Comparison of ENCODE assay signal across 8 cellular contexts in genomic region chr16:31072540-31073072, GRCh38. TPM values are rescaled to one million over a fixed set of nuclear protein-coding genes. Genes with fewer than 3 reads are reported as not detected.
A peak's percentile ranks its signal among the peaks of the same experiment; 100 is the strongest.
DNase-seq lines count a peak whose midpoint lies in the region; ATAC-seq and TF ChIP-seq lines count a peak whose summit lies in the region.

No MANE protein-coding gene starts in this region.

- TF ChIP-seq EP300 in sigmoid colon (IDR thresholded peaks at IDR 0.05) = no peak

- WGBS in sigmoid colon, 2 donors = 1 to 6% methylated on average over 20 of the region's 20 CpGs

- DNase-seq in NCI-H510A treated with DMSO at 0.1 percent for 48 hours (lab: John Stamatoyannopoulos, UW) (peak; percentile 50), NCI-H510A (lab: John Stamatoyannopoulos, UW) (no peak), right atrium auricular region (ENCODE audit: low spot score) (no peak), sigmoid colon (peak; percentile 61)
- peak; percentile 69 for DNase-seq in activated effector memory CD4-positive, alpha-beta T cell treated with anti-CD3 and anti-CD28 coated beads, Interleukin-2, amount 50 U/mL, for 16 hours

- peaks cover 21% of the 10 kb centered on the region for H3K36me3 ChIP-seq in KOPT-K1 (ENCODE audit: insufficient read depth, low read length)
- peaks cover 13% of the 10 kb centered on the region for H3K36me3 ChIP-seq in right atrium auricular region
- H3K36me3 ChIP-seq in sigmoid colon = peaks cover 11 to 16% (median 14%) of the 10 kb centered on the region in 4 donors

- H3K27me3 ChIP-seq in right atrium auricular region = no peaks in the 10 kb centered on the region
- H3K27me3 ChIP-seq in sigmoid colon = no peaks in the 10 kb centered on the region

- TF ChIP-seq POLR2A in sigmoid colon (IDR thresholded peaks at IDR 0.05) = no peak

- H3K4me3 ChIP-seq in right atrium auricular region = peak overlapping the region; percentile 96 to 98
- H3K4me3 ChIP-seq in sigmoid colon = peak overlapping the region; percentile 91 to 99 (median 97)

- no peaks in the 10 kb centered on the region for H3K9me3 ChIP-seq in KOPT-K1 (ENCODE audit: insufficient read depth, low read length, poor library complexity, severe bottlenecking)
- H3K9me3 ChIP-seq in right atrium auricular region = no peaks in the 10 kb centered on the region
- H3K9me3 ChIP-seq in sigmoid colon = no peaks in the 10 kb centered on the region

- intact Hi-C loops in sigmoid colon (cut with DNase I) = loop anchor here (2.0 kb wide), 1 partner anchor 70 kb away; no protein-coding TSS in a partner anchor

- H3K27ac ChIP-seq in KOPT-K1 (ENCODE audit: low read depth, low read length, poor library complexity, severe bottlenecking) (peak overlapping the region; percentile 94), right atrium auricular region (peak overlapping the region; percentile 92 to 94), sigmoid colon (peak overlapping the region; percentile 93 to 97 (median 96))

- no peak for TF ChIP-seq CTCF in right atrium auricular region (IDR thresholded peaks at IDR 0.05)
- TF ChIP-seq CTCF in sigmoid colon (IDR thresholded peaks at IDR 0.05) = no peak

- ATAC-seq in GM21786 (IDR thresholded peaks at IDR 0.05; ENCODE audit: unreplicated experiment) = no peak
- no peak for ATAC-seq in HG03342 (IDR thresholded peaks at IDR 0.05; ENCODE audit: unreplicated experiment)

- peaks cover 0 to 27% of the 10 kb centered on the region in 2 donors for H3K4me1 ChIP-seq in right atrium auricular region
- H3K4me1 ChIP-seq in sigmoid colon = peaks cover 0 to 31% (median 27%) of the 10 kb centered on the region in 4 donors

RNA-seq across cellular contexts. Expression of gene ZNF668, which starts 1.4 kb away (rescaled TPM):
- 1 to 10 TPM; 7.4 to 9.2 TPM for total RNA-seq in right atrium auricular region
- 10 to 100 TPM in 1 of 4 donors, 1 to 10 TPM in 3; 5.2 to 12.5 (median 7.7) TPM for total RNA-seq in sigmoid colon
- 10 to 100 TPM in 1 of 3 donors, 1 to 10 TPM in 2; 4.8 to 11.7 (median 4.9) TPM for polyA plus RNA-seq in sigmoid colon

RNA-seq across cellular contexts. Expression of gene ZNF646, which starts 1.6 kb away (rescaled TPM):
- 10 to 100 TPM in 1 of 2 donors, 1 to 10 TPM in 1; 6.2 to 10.8 TPM for total RNA-seq in right atrium auricular region
- 10 to 100 TPM in 1 of 4 donors, 1 to 10 TPM in 3; 8.3 to 12.2 (median 8.8) TPM for total RNA-seq in sigmoid colon
- polyA plus RNA-seq in sigmoid colon = 10 to 100 TPM in 1 of 3 donors, 1 to 10 TPM in 2; 1.8 to 15.0 (median 4.9) TPM

RNA-seq across cellular contexts. Expression of gene PRSS53, which starts 16.1 kb away (rescaled TPM):
- total RNA-seq in right atrium auricular region = under 1 TPM; 0.15 to 0.43 TPM
- total RNA-seq in sigmoid colon = 1 to 10 TPM; 1.1 to 9.1 (median 2.6) TPM
- 1 to 10 TPM in 1 of 3 donors, not detected in 2; 2.0 TPM for polyA plus RNA-seq in sigmoid colon

RNA-seq across cellular contexts. Expression of gene VKORC1, which starts 22.0 kb away (rescaled TPM):
- total RNA-seq in right atrium auricular region (10 to 100 TPM; 64.9 to 71.8 TPM), sigmoid colon (100 to 1,000 TPM; 107 to 165 (median 116) TPM)
- 10 to 100 TPM; 30.5 to 66.5 (median 45.6) TPM for polyA plus RNA-seq in sigmoid colon

RNA-seq across cellular contexts. Expression of gene BCKDK, which starts 35.6 kb away (rescaled TPM):
- total RNA-seq in right atrium auricular region (10 to 100 TPM; 52.0 to 62.3 TPM), sigmoid colon (10 to 100 TPM; 29.5 to 42.7 (median 33.7) TPM)
- 10 to 100 TPM; 21.6 to 33.2 (median 32.1) TPM for polyA plus RNA-seq in sigmoid colon

Comparison
In these comparisons a context has a peak if more than half of its experiments do, and no peak if none do; other contexts are left out.
1. DNase-seq: peak in NCI-H510A treated with DMSO at 0.1 percent for 48 hours (single experiment), activated effector memory CD4-positive, alpha-beta T cell treated with anti-CD3 and anti-CD28 coated beads, Interleukin-2, amount 50 U/mL, for 16 hours (single experiment) and sigmoid colon (single experiment); none in NCI-H510A (single experiment) and right atrium auricular region (single experiment).
2. Peak in every context shown above with its lines, with median percentiles within 50 percentile points of each other: H3K27ac ChIP-seq.